ENCODE assay signal across 1 cellular context in the genomic region with DNA sequence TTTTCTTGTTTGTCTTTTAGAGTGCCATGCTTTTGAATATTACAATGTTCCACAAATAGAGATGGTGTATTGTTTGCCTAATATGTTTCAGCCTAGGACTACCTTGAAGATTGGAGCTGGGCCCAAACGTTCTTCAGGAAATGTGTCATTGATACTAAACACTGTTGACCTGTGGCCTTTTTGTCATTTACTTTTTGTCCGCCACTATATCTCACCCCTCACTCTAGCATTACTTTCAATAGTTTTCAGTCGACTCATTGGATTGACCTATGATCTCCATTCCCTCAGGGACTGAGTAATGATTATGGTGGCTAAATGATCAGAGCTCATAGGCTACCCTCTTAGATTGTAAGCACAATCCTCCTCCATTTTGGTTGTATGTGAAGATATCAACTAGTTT.
TF ChIP-seq lines count a peak whose summit lies in the region.

No MANE protein-coding gene starts in this region.

TF ChIP-seq in SK-N-SH treated with all-trans-retinoic acid at 6 μM for 48 hours, 23 proteins besides CTCF, POLR2A, EP300 and RAD21 (continued from another document):
- TF ChIP-seq, protein P1, sequence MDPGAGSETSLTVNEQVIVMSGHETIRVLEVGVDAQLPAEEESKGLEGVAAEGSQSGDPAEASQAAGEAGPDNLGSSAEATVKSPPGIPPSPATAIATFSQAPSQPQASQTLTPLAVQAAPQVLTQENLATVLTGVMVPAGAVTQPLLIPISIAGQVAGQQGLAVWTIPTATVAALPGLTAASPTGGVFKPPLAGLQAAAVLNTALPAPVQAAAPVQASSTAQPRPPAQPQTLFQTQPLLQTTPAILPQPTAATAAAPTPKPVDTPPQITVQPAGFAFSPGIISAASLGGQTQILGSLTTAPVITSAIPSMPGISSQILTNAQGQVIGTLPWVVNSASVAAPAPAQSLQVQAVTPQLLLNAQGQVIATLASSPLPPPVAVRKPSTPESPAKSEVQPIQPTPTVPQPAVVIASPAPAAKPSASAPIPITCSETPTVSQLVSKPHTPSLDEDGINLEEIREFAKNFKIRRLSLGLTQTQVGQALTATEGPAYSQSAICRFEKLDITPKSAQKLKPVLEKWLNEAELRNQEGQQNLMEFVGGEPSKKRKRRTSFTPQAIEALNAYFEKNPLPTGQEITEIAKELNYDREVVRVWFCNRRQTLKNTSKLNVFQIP (CRISPR knock-in tag; IDR thresholded peaks at IDR 0.05; ENCODE audit: borderline replicate concordance, low read depth): no peak
- no peak for TF ChIP-seq ZC3H10 (CRISPR knock-in tag; IDR thresholded peaks at IDR 0.05)
- TF ChIP-seq ZFP3 (CRISPR knock-in tag; IDR thresholded peaks at IDR 0.05): no peak
- no peak for TF ChIP-seq ESRRG (CRISPR knock-in tag; IDR thresholded peaks at IDR 0.05)
- TF ChIP-seq BACH2 (CRISPR knock-in tag; IDR thresholded peaks at IDR 0.05; ENCODE audit: borderline replicate concordance): no peak
- TF ChIP-seq, protein P2, sequence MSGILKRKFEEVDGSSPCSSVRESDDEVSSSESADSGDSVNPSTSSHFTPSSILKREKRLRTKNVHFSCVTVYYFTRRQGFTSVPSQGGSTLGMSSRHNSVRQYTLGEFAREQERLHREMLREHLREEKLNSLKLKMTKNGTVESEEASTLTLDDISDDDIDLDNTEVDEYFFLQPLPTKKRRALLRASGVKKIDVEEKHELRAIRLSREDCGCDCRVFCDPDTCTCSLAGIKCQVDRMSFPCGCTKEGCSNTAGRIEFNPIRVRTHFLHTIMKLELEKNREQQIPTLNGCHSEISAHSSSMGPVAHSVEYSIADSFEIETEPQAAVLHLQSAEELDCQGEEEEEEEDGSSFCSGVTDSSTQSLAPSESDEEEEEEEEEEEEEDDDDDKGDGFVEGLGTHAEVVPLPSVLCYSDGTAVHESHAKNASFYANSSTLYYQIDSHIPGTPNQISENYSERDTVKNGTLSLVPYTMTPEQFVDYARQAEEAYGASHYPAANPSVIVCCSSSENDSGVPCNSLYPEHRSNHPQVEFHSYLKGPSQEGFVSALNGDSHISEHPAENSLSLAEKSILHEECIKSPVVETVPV (CRISPR knock-in tag; IDR thresholded peaks at IDR 0.05): no peak
- TF ChIP-seq TSHZ2 (CRISPR knock-in tag; IDR thresholded peaks at IDR 0.05): no peak
- no peak for TF ChIP-seq CSDC2 (CRISPR knock-in tag; IDR thresholded peaks at IDR 0.05)
